ENCODE assay signal across 15 cellular contexts in the genomic region with DNA sequence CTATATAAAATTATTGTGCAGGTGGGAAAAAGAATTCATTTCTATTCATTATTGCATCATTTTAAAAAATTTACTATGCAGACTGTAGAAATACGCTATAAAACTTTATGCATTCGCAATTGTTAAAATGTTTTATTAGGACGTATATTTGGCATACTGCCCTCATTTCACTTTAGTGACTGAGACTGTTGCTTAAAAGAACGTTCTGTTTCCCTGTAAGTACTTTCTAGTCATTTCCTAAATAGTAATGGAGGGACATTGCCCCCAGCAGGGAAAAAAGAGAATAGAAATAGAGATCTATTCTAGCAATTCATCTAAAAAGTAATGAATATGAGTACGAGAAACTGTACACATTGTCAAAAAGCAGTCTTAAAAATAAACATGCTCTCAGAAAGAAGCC.
DNase-seq lines count a peak whose midpoint lies in the region; ATAC-seq, FAIRE-seq and TF ChIP-seq lines count a peak whose summit lies in the region.
"Had no signal": no experiment of that assay in that cellular context is flagged by ENCODE, and none has a peak within 500 bp of the region (broad histone marks: within the 10 kb centered on the region; RNA-seq: fewer than 3 reads in every experiment).

No MANE protein-coding gene starts in this region.

- ATAC-seq in HG02571 (IDR thresholded peaks at IDR 0.05; ENCODE audit: unreplicated experiment) (no peak), pancreas (no peak)
- ATAC-seq: left colon had no signal

- TF ChIP-seq CTCF in VCaP (conservative IDR thresholded peaks at IDR 0.05) (peak; percentile 78), liver (IDR thresholded peaks at IDR 0.05; ENCODE audit: low read depth, low read length, missing input control) (peak; percentile 3), left ventricle myocardium inferior (IDR thresholded peaks at IDR 0.05; ENCODE audit: borderline replicate concordance) (no peak), pancreas (IDR thresholded peaks at IDR 0.05) (no peak)

- WGBS in liver: 50% methylated on average over 5 of the region's 5 CpGs
- 32 to 39% methylated on average over 5 of the region's 5 CpGs for WGBS in pancreas, 2 donors

- intact Hi-C loops in left ventricle myocardium inferior (cut with micrococcal nuclease) (no loop called here), pancreas (cut with DNase I) (no loop called here)

- DNase-seq in DMS153 (lab: John Stamatoyannopoulos, UW) (peak; percentile 25), NCI-H1092 (lab: John Stamatoyannopoulos, UW) (peak; percentile 6), inferior parietal cortex (ENCODE audit: extremely low spot score) (no peak), left ventricle myocardium inferior (no peak), pancreas (no peak)
- DNase-seq: activated CD8-positive, alpha-beta memory T cell treated with anti-CD3 and anti-CD28 coated beads, Interleukin-2, amount 50 U/mL, for 48 hours; DMS79 treated with DMSO at 0.1 percent for 48 hours; left colon; NCI-H774; stimulated activated CD4-positive, alpha-beta T cell treated with anti-CD3 and anti-CD28 coated beads, Interleukin-4, amount 100 ng/mL, for 1 hour had no signal

- H3K4me1 ChIP-seq in liver (ENCODE audit: control insufficient read depth in 4 of 4, insufficient read depth in 4 of 4, low read length in 3 of 4) (no peaks in the 10 kb centered on the region), left ventricle myocardium inferior (no peaks in the 10 kb centered on the region), pancreas (no peaks in the 10 kb centered on the region)
- H3K4me1 ChIP-seq: parathyroid adenoma had no signal

- H3K4me3 ChIP-seq in liver (ENCODE audit: low read depth in 1 of 3, low read length in 3 of 3) (no peak overlapping the region), left ventricle myocardium inferior (no peak overlapping the region), pancreas (no peak overlapping the region)

- no peak overlapping the region for H3K9ac ChIP-seq in liver (ENCODE audit: low read depth in 1 of 2, low read length in 2 of 2)
- H3K9ac ChIP-seq: parathyroid adenoma had no signal

- H3K36me3 ChIP-seq in liver (ENCODE audit: control insufficient read depth in 4 of 4, insufficient read depth in 3 of 4, low read depth in 1 of 4, low read length in 3 of 4) (no peaks in the 10 kb centered on the region), left ventricle myocardium inferior (no peaks in the 10 kb centered on the region), pancreas (no peaks in the 10 kb centered on the region)

- FAIRE-seq in pancreas (lab: Jason Lieb, UNC): no peak
- FAIRE-seq: TTC549 had no signal

- no peaks in the 10 kb centered on the region for H3K27me3 ChIP-seq in liver (ENCODE audit: control insufficient read depth in 4 of 4, insufficient read depth in 4 of 4, low read length in 3 of 4)
- no peaks in the 10 kb centered on the region for H3K27me3 ChIP-seq in left ventricle myocardium inferior (ENCODE audit: low read depth)
- no peaks in the 10 kb centered on the region for H3K27me3 ChIP-seq in pancreas

- TF ChIP-seq RAD21 in liver (IDR thresholded peaks at IDR 0.05): peak in 1 of 2 donors; percentile 33

- H3K9me3 ChIP-seq in liver (ENCODE audit: control insufficient read depth in 4 of 4, low read length in 3 of 4): no peaks in the 10 kb centered on the region
- H3K9me3 ChIP-seq in left ventricle myocardium inferior (replicated peaks): no peaks in the 10 kb centered on the region
- no peaks in the 10 kb centered on the region for H3K9me3 ChIP-seq in pancreas

- H3K27ac ChIP-seq in VCaP (no peak overlapping the region), liver (ENCODE audit: low read depth in 1 of 2, low read length in 2 of 2) (no peak overlapping the region), left ventricle myocardium inferior (replicated peaks) (no peak overlapping the region), pancreas (no peak overlapping the region)
- H3K27ac ChIP-seq: parathyroid adenoma had no signal

TF ChIP-seq in liver, 16 proteins besides CTCF, POLR2A, EP300 and RAD21:
- TF ChIP-seq SP1 (IDR thresholded peaks at IDR 0.05) (no peak), YY1 (IDR thresholded peaks at IDR 0.05) (no peak), FOXA2 (IDR thresholded peaks at IDR 0.05) (no peak)
TF ChIP-seq in liver: peak in this region for 0.

Comparison
In these comparisons a context has a peak if more than half of its experiments do, and no peak if none do; other contexts are left out.
1. DNase-seq: peak in DMS153 (single experiment) and NCI-H1092 (single experiment); none in inferior parietal cortex (single experiment), left ventricle myocardium inferior (single experiment) and pancreas (0 of 6).
2. CTCF ChIP-seq: peak in VCaP (single experiment) and liver (single experiment); none in left ventricle myocardium inferior (single experiment) and pancreas (0 of 4).